ENCODE assay signal across 8 cellular contexts in genomic region chr6:117482240-117483003, GRCh38. TPM values are rescaled to one million over a fixed set of nuclear protein-coding genes. Genes with fewer than 3 reads are reported as not detected.
DNase-seq lines count a peak whose midpoint lies in the region; ATAC-seq and TF ChIP-seq lines count a peak whose summit lies in the region.

Gene DCBLD1, plus strand, starts transcription at chr6:117482674. Its CDS starts 108 bp downstream, at chr6:117482782.

- H3K9me3 ChIP-seq in testis, result no peaks in the 10 kb centered on the region

- 0 to 1% methylated on average over 4 to 60 of the region's 96 CpGs for WGBS in testis, 2 donors

- TF ChIP-seq POLR2A in testis (IDR thresholded peaks at IDR 0.05), result no peak

- H3K4me3 ChIP-seq in HL-60 (replicated peaks; ENCODE audit: insufficient read depth, low read length) (peak within 1 kb of the TSS; percentile 81), fibroblast of villous mesenchyme (ENCODE audit: low read depth, low read length) (peak within 1 kb of the TSS; percentile 75), testis (peak within 1 kb of the TSS; percentile 71 to 75)

- H3K9me3 Mint-ChIP-seq in Calu3 (ENCODE audit: low read depth, unreplicated experiment) (no peaks in the 10 kb centered on the region), nephron progenitor cell (peaks cover 11% of the 10 kb centered on the region)

- peaks cover 13% of the 10 kb centered on the region for H3K4me1 ChIP-seq in testis

- H3K4me3 Mint-ChIP-seq in Calu3 (ENCODE audit: low read depth, unreplicated experiment) (peak within 1 kb of the TSS; percentile 91), nephron progenitor cell (peak within 1 kb of the TSS; percentile 93)

- CTCF ChIA-PET in Calu3 (lab: Charles Lee), result interaction anchor here (1.4 to 1.6 kb wide), 2 partner anchors 11 to 14 kb away, joined by 3 to 4 read pairs; no protein-coding TSS in a partner anchor

- TF ChIP-seq CTCF in Calu3 (IDR thresholded peaks at IDR 0.05; ENCODE audit: unreplicated experiment) (no peak), HL-60 (IDR thresholded peaks at IDR 0.05; ENCODE audit: insufficient read depth, low read length) (no peak), fibroblast of villous mesenchyme (IDR thresholded peaks at IDR 0.05; ENCODE audit: insufficient read depth, low read depth, low read length) (no peak), nephron progenitor cell (IDR thresholded peaks at IDR 0.05) (no peak), testis (IDR thresholded peaks at IDR 0.05) (no peak)

- H3K27ac Mint-ChIP-seq in Calu3 (ENCODE audit: unreplicated experiment) (peak within 1 kb of the TSS; percentile 84), nephron progenitor cell (peak within 1 kb of the TSS; percentile 77)

- H3K36me3 ChIP-seq in testis (ENCODE audit: low read depth, missing control alignments), result no peaks in the 10 kb centered on the region

- H3K27me3 ChIP-seq in HL-60 (ENCODE audit: insufficient read depth, poor library complexity, severe bottlenecking), result peaks cover 14% of the 10 kb centered on the region
- no peaks in the 10 kb centered on the region for H3K27me3 ChIP-seq in testis

- H3K27ac ChIP-seq in HL-60 (replicated peaks) (peak within 1 kb of the TSS; percentile 61), testis (peak within 1 kb of the TSS; percentile 77 to 81)

- H3K36me3 Mint-ChIP-seq in Calu3 (ENCODE audit: insufficient read depth, unreplicated experiment), result peaks cover 28% of the 10 kb centered on the region
- peaks cover 12% of the 10 kb centered on the region for H3K36me3 Mint-ChIP-seq in nephron progenitor cell (ENCODE audit: low read depth)

- peak; percentile 68 for ATAC-seq in GM21360 (IDR thresholded peaks at IDR 0.05; ENCODE audit: unreplicated experiment)

- intact Hi-C loops in Calu3 (cut with micrococcal nuclease; ENCODE audit: unreplicated experiment), result loop anchor here (5.0 kb wide), 1 partner anchor 35 kb away; no protein-coding TSS in a partner anchor
- intact Hi-C loops in testis (cut with DNase I; ENCODE audit: low total_unique reads), result no loop called here

- DNase-seq in Calu3, result peak; percentile 85
- peak; percentile 46 to 66 for DNase-seq in HL-60 (ENCODE audit: low read depth in 1 of 2, low spot score in 1 of 2)
- peak; percentile 74 for DNase-seq in RKO (ENCODE audit: low spot score)
- peak; percentile 38 for DNase-seq in activated gamma-delta T cell treated with Interleukin-2 at 50 U/mL for 16 hours
- peak; percentile 77 for DNase-seq in fibroblast of villous mesenchyme (ENCODE audit: low read depth)
- peak; percentile 78 for DNase-seq in nephron progenitor cell
- DNase-seq in testis, result peak; percentile 68

- no TSS peak for BruUV-seq in Calu3 (replicated peaks; lab: Mats Ljungman, UMichigan)

- H3K27me3 Mint-ChIP-seq in Calu3 (ENCODE audit: unreplicated experiment) (no peaks in the 10 kb centered on the region), nephron progenitor cell (ENCODE audit: low read depth, poor library complexity) (peaks cover 30% of the 10 kb centered on the region)

- peaks cover 39% of the 10 kb centered on the region for H3K4me1 Mint-ChIP-seq in Calu3 (ENCODE audit: low read depth, unreplicated experiment)
- H3K4me1 Mint-ChIP-seq in nephron progenitor cell, result peaks cover 24% of the 10 kb centered on the region

RNA-seq across cellular contexts. Expression of gene DCBLD1, which starts in this region (rescaled TPM):
- total RNA-seq in Calu3 (2022) (22.3 and 28.2 TPM in 2 replicates), fibroblast of villous mesenchyme (39.0 and 69.1 TPM in 2 replicates), testis (10 to 100 TPM; 16.7 to 22.2 TPM)
- 16.6 TPM for polyA plus RNA-seq in testis (ENCODE audit: insufficient read depth, low read depth, low replicate concordance)

Comparison
In these comparisons a context has a peak if more than half of its experiments do, and no peak if none do; other contexts are left out.
1. Peak in every context shown above with its lines: DNase-seq, ATAC-seq, H3K4me3 ChIP-seq and H3K27ac ChIP-seq.